In the genomic region with DNA sequence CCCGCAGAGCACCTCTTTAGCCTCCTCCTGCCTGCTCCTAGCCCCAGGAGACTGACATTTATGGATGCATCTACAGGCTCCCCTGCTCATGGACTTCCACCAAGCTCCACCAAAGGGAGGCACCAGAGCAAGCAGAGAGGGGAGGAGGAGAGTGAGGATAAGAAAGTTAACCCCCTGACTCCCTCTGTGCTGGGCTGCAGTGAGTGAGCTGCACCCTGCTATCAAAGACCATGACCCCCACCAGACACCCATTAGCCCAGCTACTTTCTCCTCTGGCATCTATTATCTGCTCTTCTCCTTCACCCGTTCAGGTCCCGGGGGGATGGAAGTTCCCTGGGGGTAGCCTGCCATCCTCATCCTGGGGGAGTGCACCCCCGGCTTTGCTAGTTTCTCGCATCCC, we compare ENCODE assay signal across 17 cellular contexts. TPM values are rescaled to one million over a fixed set of nuclear protein-coding genes. Genes with fewer than 3 reads are reported as not detected.
A peak's percentile ranks its signal among the peaks of the same experiment; 100 is the strongest.
DNase-seq lines count a peak whose midpoint lies in the region; ATAC-seq and TF ChIP-seq lines count a peak whose summit lies in the region.
"Had no signal": no experiment of that assay in that cellular context is flagged by ENCODE, and none has a peak within 500 bp of the region (broad histone marks: within the 10 kb centered on the region; RNA-seq: fewer than 3 reads in every experiment).

No MANE protein-coding gene starts in this region.

- peaks cover 19% of the 10 kb centered on the region; the same call in 1 of the 2 replicates for H3F3A ChIP-seq in SU-DHL-6 (ENCODE audit: insufficient read depth)

- no peaks in the 10 kb centered on the region for H3K9me3 ChIP-seq in SU-DHL-6 (ENCODE audit: insufficient read depth, low read length)
- H3K9me3 ChIP-seq: esophagus squamous epithelium, SJSA1, vagina had no signal

- no peak for TF ChIP-seq CTCF in SU-DHL-6 (IDR thresholded peaks at IDR 0.05; ENCODE audit: insufficient read depth, low read length, poor library complexity, severe bottlenecking)

- peaks cover 10% of the 10 kb centered on the region; the same call in 1 of the 2 replicates for H3K36me3 ChIP-seq in SU-DHL-6 (ENCODE audit: low read length)
- H3K36me3 ChIP-seq: esophagus squamous epithelium, heart right ventricle, SJSA1, vagina had no signal

- no peak for ATAC-seq in activated naive CD4-positive, alpha-beta T cell treated with anti-CD3 and anti-CD28 coated beads, Interleukin-2, amount 50 U/mL, for 72 hours
- ATAC-seq in left lobe of liver (no peak), HG03342 (IDR thresholded peaks at IDR 0.05; ENCODE audit: unreplicated experiment) (no peak)
- ATAC-seq: heart right ventricle had no signal

- peaks cover 98% of the 10 kb centered on the region for H3K79me2 ChIP-seq in SU-DHL-6 (ENCODE audit: insufficient read depth, low read length)

- H3K9me3 Mint-ChIP-seq in activated naive CD4-positive, alpha-beta T cell treated with anti-CD3 and anti-CD28 coated beads, Interleukin-2, amount 50 U/mL, for 72 hours: peaks cover 0 to 9% of the 10 kb centered on the region in 2 donors

- no peak overlapping the region for H3K4me3 ChIP-seq in SU-DHL-6 (ENCODE audit: insufficient read depth, low read length, poor library complexity, severe bottlenecking)
- H3K4me3 ChIP-seq: esophagus squamous epithelium, heart right ventricle, SJSA1 had no signal

- H2AFZ ChIP-seq in SU-DHL-6 (ENCODE audit: low read depth, low read length, severe bottlenecking): no peak overlapping the region

- H3K4me2 ChIP-seq in SU-DHL-6 (ENCODE audit: low read depth, low read length, poor library complexity, severe bottlenecking): peak overlapping the region; percentile 30

- H3K27ac ChIP-seq in SU-DHL-6 (ENCODE audit: low read depth, low read length): peak overlapping the region; percentile 21
- H3K27ac ChIP-seq: heart right ventricle, SJSA1, vagina had no signal

- peak overlapping the region; percentile 3 to 66 for H3K27ac Mint-ChIP-seq in activated naive CD4-positive, alpha-beta T cell treated with anti-CD3 and anti-CD28 coated beads, Interleukin-2, amount 50 U/mL, for 72 hours
- H3K27ac Mint-ChIP-seq: activated CD4-positive, alpha-beta memory T cell treated with anti-CD3 and anti-CD28 coated beads for 36 hours; activated T-helper 2 cell treated with anti-CD3 and anti-CD28 coated beads, Interferon-gamma antibody, Interleukin-2, Interleukin-4, amounts not matched to agents 10 μg/mL and 5 μg/mL and 100 μg/mL, durations not matched to agents 14 hours and 24 hours and 36 hours had no signal

- H4K20me1 ChIP-seq in SU-DHL-6 (ENCODE audit: low read depth, low read length): no peaks in the 10 kb centered on the region

- no peak for DNase-seq in activated naive CD4-positive, alpha-beta T cell treated with anti-CD3 and anti-CD28 coated beads, Interleukin-2, amount 50 U/mL, for 72 hours (ENCODE audit: low spot score in 2 of 2)
- DNase-seq in activated naive CD4-positive, alpha-beta T cell (lab: John Stamatoyannopoulos, UW): no peak
- DNase-seq in left lobe of liver (ENCODE audit: low spot score) (peak; percentile 40), ureter (ENCODE audit: low spot score) (peak; percentile 25), NCI-H2196 treated with DMSO at 0.1 percent for 48 hours (lab: John Stamatoyannopoulos, UW; ENCODE audit: unreplicated experiment) (no peak), NCI-H1417 treated with DMSO at 0.1 percent for 48 hours (lab: John Stamatoyannopoulos, UW) (no peak)
- DNase-seq: activated CD4-positive, alpha-beta memory T cell treated with anti-CD3 and anti-CD28 coated beads for 36 hours; esophagus squamous epithelium; heart right ventricle; Karpas-422; NCI-H1436; stimulated activated CD4-positive, alpha-beta T cell treated with anti-CD3 and anti-CD28 coated beads, Interleukin-12 subunit alpha, Interleukin-12 subunit beta, amount 100 ng/mL, for 4 hours had no signal

- H3K9ac ChIP-seq in SU-DHL-6 (ENCODE audit: low read length): no peak overlapping the region

- H3K9me2 ChIP-seq in SU-DHL-6 (replicated peaks; ENCODE audit: insufficient read depth, low read length): no peaks in the 10 kb centered on the region

- peaks cover 13 to 72% of the 10 kb centered on the region in 2 donors for H3K36me3 Mint-ChIP-seq in activated naive CD4-positive, alpha-beta T cell treated with anti-CD3 and anti-CD28 coated beads, Interleukin-2, amount 50 U/mL, for 72 hours

- H3K27me3 ChIP-seq in SU-DHL-6 (ENCODE audit: low read length): no peaks in the 10 kb centered on the region
- H3K27me3 ChIP-seq: esophagus squamous epithelium, heart right ventricle, SJSA1, vagina had no signal

RNA-seq across cellular contexts. Expression of a gene that starts 45.4 kb away (rescaled TPM):
- total RNA-seq in activated naive CD4-positive, alpha-beta T cell treated with anti-CD3 and anti-CD28 coated beads, Interleukin-2, amount 50 U/mL, for 72 hours: 100 to 1,000 TPM in 1 of 2 donors, 10 to 100 TPM in 1; 75.3 to 104 TPM
- total RNA-seq in left lobe of liver: 72.9 TPM
- 91.7 TPM for total RNA-seq in ureter

Comparison
In these comparisons a context has a peak if more than half of its experiments do, and no peak if none do; other contexts are left out.
1. DNase-seq: peak in left lobe of liver (single experiment) and ureter (single experiment); none in activated naive CD4-positive, alpha-beta T cell treated with anti-CD3 and anti-CD28 coated beads, Interleukin-2, amount 50 U/mL, for 72 hours (0 of 2), activated naive CD4-positive, alpha-beta T cell (0 of 4), NCI-H2196 treated with DMSO at 0.1 percent for 48 hours (single experiment) and NCI-H1417 treated with DMSO at 0.1 percent for 48 hours (single experiment).